ENCODE assay signal across 1 cellular context in the genomic region with DNA sequence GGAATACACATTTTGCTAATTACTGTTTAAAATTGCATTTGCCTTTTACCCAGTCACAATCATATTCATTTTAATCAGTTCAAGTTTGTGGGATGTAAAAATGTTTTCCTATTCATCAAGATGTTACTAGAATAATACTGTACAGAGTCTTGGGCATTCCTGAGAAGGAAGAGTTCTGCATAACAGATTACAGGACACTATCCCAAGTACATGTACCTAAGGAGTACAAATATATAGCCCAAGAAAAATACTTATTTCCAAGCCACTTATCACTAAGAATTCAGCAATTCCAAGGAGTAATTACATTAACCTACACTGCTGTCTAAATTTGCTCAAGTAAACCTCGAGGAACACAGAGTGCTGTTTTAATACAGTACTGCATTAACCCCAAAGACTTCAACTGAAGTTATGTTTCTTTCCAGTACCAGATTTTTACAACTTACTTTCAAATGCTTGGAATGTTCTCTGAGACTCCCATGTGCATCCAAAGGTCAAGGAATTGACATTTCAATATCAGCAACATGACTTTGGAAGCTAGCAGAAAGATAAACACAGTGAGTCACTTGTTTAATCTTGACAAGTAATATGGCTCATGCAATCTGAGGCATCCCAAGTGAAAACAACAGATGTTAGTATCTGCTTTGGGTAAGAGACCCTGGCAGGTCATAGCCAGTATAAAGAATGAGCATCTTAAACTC.
TF ChIP-seq lines count a peak whose summit lies in the region.

No MANE protein-coding gene starts in this region.

TF ChIP-seq in SK-N-SH, 30 proteins besides CTCF, POLR2A, EP300 and RAD21 (continued from another document):
- TF ChIP-seq REST (IDR thresholded peaks at IDR 0.05; ENCODE audit: low read depth, low read length) (no peak), MEF2A (IDR thresholded peaks at IDR 0.05; ENCODE audit: borderline replicate concordance, low read depth) (peak; percentile 14; the same call in 1 of the 2 replicates), MXI1 (IDR thresholded peaks at IDR 0.05; ENCODE audit: low read depth, low read length) (no peak), RFX5 (IDR thresholded peaks at IDR 0.05; ENCODE audit: low read length) (no peak), NFIC (IDR thresholded peaks at IDR 0.05; ENCODE audit: borderline replicate concordance) (peak; percentile 61), TAF1 (IDR thresholded peaks at IDR 0.05; ENCODE audit: borderline replicate concordance, low read depth, low read length) (no peak), RCOR1 (IDR thresholded peaks at IDR 0.05; ENCODE audit: low read length) (no peak), NRF1 (IDR thresholded peaks at IDR 0.05; ENCODE audit: low read depth, low read length) (no peak), GATA2 (CRISPR knock-in tag; IDR thresholded peaks at IDR 0.05) (no peak), FOXJ3 (CRISPR knock-in tag; IDR thresholded peaks at IDR 0.05) (no peak), IRF3 (IDR thresholded peaks at IDR 0.05; ENCODE audit: low read depth, low read length) (no peak), FOXM1 (IDR thresholded peaks at IDR 0.05; ENCODE audit: low read depth) (0 out of 2 replicates have a peak, but pooled peaks have one; percentile 41), MAX (IDR thresholded peaks at IDR 0.05; ENCODE audit: low read depth) (peak; percentile 81), TEAD4 (IDR thresholded peaks at IDR 0.05; ENCODE audit: borderline replicate concordance, insufficient read depth) (peak; percentile 78; the same call in 1 of the 2 replicates), SIN3A (IDR thresholded peaks at IDR 0.05; ENCODE audit: borderline replicate concordance, low read depth, low read length) (no peak), FOSL2 (IDR thresholded peaks at IDR 0.05; ENCODE audit: borderline replicate concordance, low read depth) (peak; percentile 91; the same call in 1 of the 2 replicates), ELF1 (IDR thresholded peaks at IDR 0.05) (0 out of 2 replicates have a peak, but pooled peaks have one; percentile 18), JUND (IDR thresholded peaks at IDR 0.05) (peak; percentile 92), POLR2AphosphoS5 (IDR thresholded peaks at IDR 0.05; ENCODE audit: low read depth, low read length) (peak; percentile 68; the same call in 1 of the 2 replicates), TCF12 (IDR thresholded peaks at IDR 0.05) (peak; percentile 97), CHD2 (IDR thresholded peaks at IDR 0.05; ENCODE audit: low read length, partially characterized antibody) (no peak), YY1 (IDR thresholded peaks at IDR 0.05; ENCODE audit: low read depth) (no peak)
- TF ChIP-seq, protein P1, sequence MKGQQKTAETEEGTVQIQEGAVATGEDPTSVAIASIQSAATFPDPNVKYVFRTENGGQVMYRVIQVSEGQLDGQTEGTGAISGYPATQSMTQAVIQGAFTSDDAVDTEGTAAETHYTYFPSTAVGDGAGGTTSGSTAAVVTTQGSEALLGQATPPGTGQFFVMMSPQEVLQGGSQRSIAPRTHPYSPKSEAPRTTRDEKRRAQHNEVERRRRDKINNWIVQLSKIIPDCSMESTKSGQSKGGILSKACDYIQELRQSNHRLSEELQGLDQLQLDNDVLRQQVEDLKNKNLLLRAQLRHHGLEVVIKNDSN (IDR thresholded peaks at IDR 0.05; ENCODE audit: borderline replicate concordance, low read depth), result no peak
- TF ChIP-seq, protein P2, sequence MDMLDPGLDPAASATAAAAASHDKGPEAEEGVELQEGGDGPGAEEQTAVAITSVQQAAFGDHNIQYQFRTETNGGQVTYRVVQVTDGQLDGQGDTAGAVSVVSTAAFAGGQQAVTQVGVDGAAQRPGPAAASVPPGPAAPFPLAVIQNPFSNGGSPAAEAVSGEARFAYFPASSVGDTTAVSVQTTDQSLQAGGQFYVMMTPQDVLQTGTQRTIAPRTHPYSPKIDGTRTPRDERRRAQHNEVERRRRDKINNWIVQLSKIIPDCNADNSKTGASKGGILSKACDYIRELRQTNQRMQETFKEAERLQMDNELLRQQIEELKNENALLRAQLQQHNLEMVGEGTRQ (IDR thresholded peaks at IDR 0.05; ENCODE audit: borderline replicate concordance, low read depth, low read length), result no peak
TF ChIP-seq in SK-N-SH: peak in this region for 13.
